19 cellular contexts compared by ENCODE assay signal in the genomic region with DNA sequence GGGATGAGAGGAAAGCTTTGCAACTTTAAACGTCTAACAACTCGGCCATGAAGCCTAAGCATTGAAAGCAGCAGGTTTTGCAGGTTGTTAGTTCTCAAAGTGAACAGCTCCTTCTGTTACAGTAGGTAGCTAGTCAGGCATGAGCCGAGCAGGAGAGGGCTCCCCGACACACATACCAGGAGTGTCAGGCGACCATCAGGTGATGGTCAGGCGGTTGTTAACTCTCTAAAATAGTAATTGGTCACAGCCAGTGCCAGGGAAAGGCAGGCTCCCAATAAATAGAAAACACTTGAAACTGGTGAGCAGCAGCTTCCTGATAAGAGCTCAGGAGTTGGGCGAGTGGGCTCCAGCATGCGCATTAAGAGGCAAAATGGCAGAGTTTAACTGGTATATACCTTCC. TPM values are rescaled to one million over a fixed set of nuclear protein-coding genes. Genes with fewer than 3 reads are reported as not detected.
DNase-seq lines count a peak whose midpoint lies in the region; ATAC-seq, FAIRE-seq and TF ChIP-seq lines count a peak whose summit lies in the region.
"Had no signal": no experiment of that assay in that cellular context is flagged by ENCODE, and none has a peak within 500 bp of the region (broad histone marks: within the 10 kb centered on the region; RNA-seq: fewer than 3 reads in every experiment).

No MANE protein-coding gene starts in this region.

- no peaks in the 10 kb centered on the region for H4K20me1 ChIP-seq in K562 (replicated peaks; ENCODE audit: control insufficient read depth, insufficient read depth, low read length)
- H4K20me1 ChIP-seq: BLaER1 had no signal

- H3K4me1 ChIP-seq in K562 (replicated peaks in 1 of 2; ENCODE audit: control insufficient read depth in 2 of 2, insufficient read depth in 2 of 2, low read length in 2 of 2) (no peaks in the 10 kb centered on the region; a peak in 2 of 5 replicates), right atrium auricular region (peaks cover 0 to 46% of the 10 kb centered on the region in 2 donors), right lobe of liver (no peaks in the 10 kb centered on the region)
- H3K4me1 ChIP-seq: BLaER1 had no signal

- H3K4me3 Mint-ChIP-seq in nephron progenitor cell = no peak overlapping the region
- H3K4me3 Mint-ChIP-seq: CD8-positive, alpha-beta memory T cell; H9 had no signal

- WGBS in K562 (ENCODE audit: insufficient coverage, low coverage, missing lambda C conversion rate) = under 1% methylated on average over 8 of the region's 8 CpGs
- 85% methylated on average over 6 of the region's 8 CpGs for WGBS in right lobe of liver (ENCODE audit: insufficient coverage, low coverage, low lambda C conversion rate, missing lambda C conversion rate)

- H3K9me3 ChIP-seq in K562 (replicated peaks; ENCODE audit: control insufficient read depth, insufficient read depth, low read depth, low read length) (no peaks in the 10 kb centered on the region), right atrium auricular region (no peaks in the 10 kb centered on the region), right lobe of liver (no peaks in the 10 kb centered on the region)
- H3K9me3 ChIP-seq: BLaER1, Caco-2 had no signal

- TF ChIP-seq EP300 in K562 (IDR thresholded peaks at IDR 0.05; ENCODE audit: low read length) = no peak

- no peaks in the 10 kb centered on the region for H3K9me3 Mint-ChIP-seq in nephron progenitor cell
- H3K9me3 Mint-ChIP-seq: H9 had no signal

- peak overlapping the region; percentile 76 for H3K27ac Mint-ChIP-seq in nephron progenitor cell
- H3K27ac Mint-ChIP-seq: CD8-positive, alpha-beta memory T cell; H9 had no signal

- TF ChIP-seq POLR2A in K562 (conservative IDR thresholded peaks at IDR 0.05) (no peak), right lobe of liver (IDR thresholded peaks at IDR 0.05) (no peak)

- DNase-seq in DMS79 treated with DMSO at 0.1 percent for 48 hours (lab: John Stamatoyannopoulos, UW) = peak; percentile 29
- no peak for DNase-seq in DMS79 (lab: John Stamatoyannopoulos, UW)
- no peak for DNase-seq in K562 (ENCODE audit: extremely low read depth in 1 of 4, low spot score in 3 of 4)
- no peak for DNase-seq in right atrium auricular region (ENCODE audit: low spot score)
- DNase-seq in nephron progenitor cell = no peak
- no peak for DNase-seq in HCEC 1CT
- no peak for DNase-seq in right lobe of liver
- DNase-seq in GM19239 (ENCODE audit: insufficient read length, low spot score) = no peak
- DNase-seq: 8988T; AML-193; Caco-2; CD8-positive, alpha-beta memory T cell; EL; GOT3; H9 had no signal

- in situ Hi-C loops in K562 (cut with MboI) = loop anchor here (10.0 to 25.0 kb wide), 2 partner anchors 967 to 1254 kb away; no protein-coding TSS in a partner anchor

- TF ChIP-seq CTCF in K562 (IDR thresholded peaks at IDR 0.05 in 2 of 3, conservative IDR thresholded peaks at IDR 0.05 in 1 of 3; ENCODE audit: insufficient read depth in 2 of 3, low read depth in 1 of 3, low read length in 3 of 3) (no peak), right atrium auricular region (IDR thresholded peaks at IDR 0.05) (no peak), nephron progenitor cell (IDR thresholded peaks at IDR 0.05) (no peak), right lobe of liver (IDR thresholded peaks at IDR 0.05) (no peak)

- FAIRE-seq in K562 (lab: Jason Lieb, UNC) = peak; percentile 11
- no peak for FAIRE-seq in GM19239 (lab: Jason Lieb, UNC)
- FAIRE-seq: G401.6, GM12891 had no signal

- POLR2A ChIA-PET in K562 (lab: Yijun Ruan, JAX) = interaction anchor here (1.4 kb wide), 1 partner anchor 9 kb away, joined by 4 read pairs; no protein-coding TSS in a partner anchor

- H3K36me3 ChIP-seq in K562 (ENCODE audit: control insufficient read depth, insufficient read depth, low read length) (no peaks in the 10 kb centered on the region), right atrium auricular region (no peaks in the 10 kb centered on the region), right lobe of liver (no peaks in the 10 kb centered on the region)
- H3K36me3 ChIP-seq: BLaER1 had no signal

- ATAC-seq in K562 = no peak
- ATAC-seq in right lobe of liver = no peak

- H3K4me2 ChIP-seq in K562 (ENCODE audit: insufficient read depth, low read length) = no peak overlapping the region
- H3K4me2 ChIP-seq: BLaER1 had no signal

- H3K36me3 Mint-ChIP-seq in nephron progenitor cell (ENCODE audit: low read depth) = no peaks in the 10 kb centered on the region
- H3K36me3 Mint-ChIP-seq: CD8-positive, alpha-beta memory T cell had no signal

- BruUV-seq in K562 (replicated peaks; lab: Mats Ljungman, UMichigan) = no TSS peak

- no peak for TF ChIP-seq RAD21 in K562 (CRISPR knock-in tag; conservative IDR thresholded peaks at IDR 0.05 in 1 of 2, IDR thresholded peaks at IDR 0.05 in 1 of 2)

- CTCF ChIA-PET in K562 (lab: Yijun Ruan, JAX; ENCODE audit: low intra/inter-chr PET ratio) = interaction anchor here (0.7 kb wide), 1 partner anchor 506 kb away, joined by 3 read pairs; no protein-coding TSS in a partner anchor

- H3K9me1 ChIP-seq in K562 (ENCODE audit: control insufficient read depth, insufficient read depth, low read length) = no peaks in the 10 kb centered on the region

- intact Hi-C loops in K562 (cut with micrococcal nuclease) = loop anchor here (10.0 kb wide), 1 partner anchor 977 kb away; no protein-coding TSS in a partner anchor
- intact Hi-C loops in right lobe of liver (cut with DNase I) = loop anchor here in 1 of 2 donors (10.0 kb wide), 1 partner anchor 557 kb away; no protein-coding TSS in a partner anchor

- H3K9ac ChIP-seq in K562 (ENCODE audit: insufficient read depth in 1 of 2, low read depth in 2 of 2, low read length in 2 of 2) = no peak overlapping the region
- H3K9ac ChIP-seq: BLaER1 had no signal

- H2AFZ ChIP-seq in K562 (ENCODE audit: low read depth, low read length) = no peak overlapping the region

- H3K27me3 ChIP-seq in K562 (ENCODE audit: control insufficient read depth in 2 of 2, insufficient read depth in 2 of 2, low read length in 2 of 2) = peaks cover 28 to 64% of the 10 kb centered on the region in 2 experiments
- H3K27me3 ChIP-seq in right atrium auricular region = no peaks in the 10 kb centered on the region
- no peaks in the 10 kb centered on the region for H3K27me3 ChIP-seq in right lobe of liver
- H3K27me3 ChIP-seq: BLaER1 had no signal

- H3K4me1 Mint-ChIP-seq in nephron progenitor cell = peaks cover 82% of the 10 kb centered on the region
- H3K4me1 Mint-ChIP-seq: CD8-positive, alpha-beta memory T cell had no signal

- no peak overlapping the region for H3K4me3 ChIP-seq in K562
- no peak overlapping the region for H3K4me3 ChIP-seq in right atrium auricular region
- H3K4me3 ChIP-seq in right lobe of liver = no peak overlapping the region
- H3K4me3 ChIP-seq: BLaER1 had no signal

- H3K79me2 ChIP-seq in K562 (ENCODE audit: control insufficient read depth, insufficient read depth, low read length) = no peaks in the 10 kb centered on the region

- H3K27me3 Mint-ChIP-seq in nephron progenitor cell (ENCODE audit: low read depth, poor library complexity) = peaks cover 12% of the 10 kb centered on the region

- H3K27ac ChIP-seq in K562 (ENCODE audit: extremely low read depth, low read depth, low read length) = no peak overlapping the region
- H3K27ac ChIP-seq in right atrium auricular region = peak overlapping the region; percentile 53 to 64
- H3K27ac ChIP-seq in right lobe of liver = no peak overlapping the region
- H3K27ac ChIP-seq: BLaER1 had no signal

TF ChIP-seq in K562, 482 proteins besides CTCF, POLR2A, EP300 and RAD21 (continues in another document):
- no peak for TF ChIP-seq PHF8 (IDR thresholded peaks at IDR 0.05; ENCODE audit: borderline replicate concordance, low read length)
- TF ChIP-seq PTRF (tag; IDR thresholded peaks at IDR 0.05) = no peak
- TF ChIP-seq PHF20 (IDR thresholded peaks at IDR 0.05; ENCODE audit: partially characterized antibody) = no peak
- no peak for TF ChIP-seq KLF16 (IDR thresholded peaks at IDR 0.05)
- TF ChIP-seq STAT5B (CRISPR knock-in tag; IDR thresholded peaks at IDR 0.05) = no peak
- no peak for TF ChIP-seq BCL6 (CRISPR knock-in tag; IDR thresholded peaks at IDR 0.05)
- TF ChIP-seq, protein P1, sequence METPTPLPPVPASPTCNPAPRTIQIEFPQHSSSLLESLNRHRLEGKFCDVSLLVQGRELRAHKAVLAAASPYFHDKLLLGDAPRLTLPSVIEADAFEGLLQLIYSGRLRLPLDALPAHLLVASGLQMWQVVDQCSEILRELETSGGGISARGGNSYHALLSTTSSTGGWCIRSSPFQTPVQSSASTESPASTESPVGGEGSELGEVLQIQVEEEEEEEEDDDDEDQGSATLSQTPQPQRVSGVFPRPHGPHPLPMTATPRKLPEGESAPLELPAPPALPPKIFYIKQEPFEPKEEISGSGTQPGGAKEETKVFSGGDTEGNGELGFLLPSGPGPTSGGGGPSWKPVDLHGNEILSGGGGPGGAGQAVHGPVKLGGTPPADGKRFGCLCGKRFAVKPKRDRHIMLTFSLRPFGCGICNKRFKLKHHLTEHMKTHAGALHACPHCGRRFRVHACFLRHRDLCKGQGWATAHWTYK (CRISPR knock-in tag; IDR thresholded peaks at IDR 0.05) = no peak
- TF ChIP-seq ZNF57 (CRISPR knock-in tag; IDR thresholded peaks at IDR 0.05) = no peak

RNA-seq across cellular contexts. Expression of gene DAPL1, which starts 53.5 kb away (rescaled TPM):
- not detected in 2 replicates for total RNA-seq in K562 (2011; cell fraction: chromatin; rRNA removed; ENCODE audit: low replicate concordance)
- not detected in 2 replicates for total RNA-seq in K562 (2011; cell fraction: nucleolus; rRNA removed)
- total RNA-seq in K562 (2011; cell fraction: nucleoplasm; rRNA removed) = not detected in 2 replicates
- total RNA-seq in K562 (2014; rRNA removed) (not detected in 2 replicates), K562 (2014; rRNA removed; fragmentation: Illumina TruSeq; extraction: Trizol) (not detected in 2 replicates), K562 (2015; rRNA removed; fragmentation: Illumina TruSeq; extraction: Trizol) (not detected in 2 replicates), K562 (2021) (not detected in 2 replicates), right atrium auricular region (not detected), right lobe of liver (not detected)
- polyA plus RNA-seq in K562 (2011; rRNA removed) (not detected in 2 replicates), K562 (2014; fragmentation: Illumina TruSeq; extraction: Trizol) (not detected in 2 replicates), K562 (2014; fragmentation: Nextera tagmentation; extraction: Ambion mirVana) (not detected), K562 (2014; rRNA removed) (not detected in 2 replicates)
- polyA plus RNA-seq in K562 (2011; cell fraction: cytosol; rRNA removed) = not detected in 2 replicates
- not detected in 2 replicates for polyA plus RNA-seq in K562 (2011; cell fraction: nucleus; rRNA removed)
- not detected in 2 replicates for polyA plus RNA-seq in K562 (2012)
- polyA minus RNA-seq in K562 (2011; rRNA and poly(A)+ RNA removed) = not detected in 2 replicates
- not detected in 2 replicates for polyA minus RNA-seq in K562 (2011; cell fraction: cytosol; rRNA and poly(A)+ RNA removed)
- not detected in 2 replicates for polyA minus RNA-seq in K562 (2011; cell fraction: nucleus; rRNA and poly(A)+ RNA removed)
- total RNA-seq: Caco-2; CD8-positive, alpha-beta memory T cell; H9; HT1080 had no signal
- polyA plus RNA-seq: CD8-positive, alpha-beta memory T cell had no signal

Comparison
In these comparisons a context has a peak if more than half of its experiments do, and no peak if none do; other contexts are left out.
1. H3K27ac ChIP-seq: peak in right atrium auricular region (2 of 2); none in K562 (single experiment) and right lobe of liver (0 of 3).